ENCODE assay signal across 21 cellular contexts in genomic region chr4:184324939-184325477, GRCh38.
"Had no signal": no experiment of that assay in that cellular context is flagged by ENCODE, and none has a peak within 500 bp of the region (broad histone marks: within the 10 kb centered on the region; RNA-seq: fewer than 3 reads in every experiment).

No MANE protein-coding gene starts in this region.

- DNase-seq: dermis blood vessel endothelial cell; erythroblast; heart left ventricle; hippocampal formation; left colon; left ventricle myocardium superior; mesenchymal stem cell; naive thymus-derived CD4-positive, alpha-beta T cell; right cardiac atrium; small intestine; stimulated activated CD4-positive, alpha-beta T cell treated with anti-CD3 and anti-CD28 coated beads, Interleukin-12 subunit alpha, Interleukin-12 subunit beta, amount 100 ng/mL, for 4 hours; stimulated activated naive CD4-positive, alpha-beta T cell treated with Interleukin-2 at 50 U/mL for 16 hours; thyroid gland; uterus had no signal

- H3K4me3 Mint-ChIP-seq: naive thymus-derived CD4-positive, alpha-beta T cell; neural crest cell; type B pancreatic cell had no signal

- H3K27me3 Mint-ChIP-seq: naive thymus-derived CD4-positive, alpha-beta T cell; type B pancreatic cell had no signal

- H3K4me1 ChIP-seq: uterus had no signal

- H3K4me3 ChIP-seq: heart left ventricle, lung, suprapubic skin, thyroid gland, uterus had no signal

- FAIRE-seq: colon, endothelial cell of umbilical vein, frontal cortex, small intestine had no signal

- H3K27ac ChIP-seq: heart left ventricle, suprapubic skin, thyroid gland, uterus had no signal

- H3K4me1 Mint-ChIP-seq: neural crest cell had no signal

- H3K36me3 ChIP-seq: heart left ventricle, suprapubic skin, thyroid gland, uterus had no signal

- H3K9me3 Mint-ChIP-seq: neural crest cell had no signal

- H3K27me3 ChIP-seq: heart left ventricle, suprapubic skin, thyroid gland, uterus had no signal

- H3K36me3 Mint-ChIP-seq: type B pancreatic cell had no signal

- ATAC-seq: heart left ventricle; left colon; left ventricle myocardium superior; naive thymus-derived CD4-positive, alpha-beta T cell; right cardiac atrium had no signal

- H3K27ac Mint-ChIP-seq: naive thymus-derived CD4-positive, alpha-beta T cell; type B pancreatic cell had no signal

- H3K9me3 ChIP-seq: heart left ventricle, suprapubic skin, thyroid gland, uterus had no signal
